In genomic region chr13:45433381-45433790, GRCh38 we compare ENCODE assay signal across 1 cellular context.
TF ChIP-seq lines count a peak whose summit lies in the region.

No MANE protein-coding gene starts in this region.

TF ChIP-seq in WTC11, 78 proteins besides CTCF, POLR2A, EP300 and RAD21 (continued from another document):
- TF ChIP-seq ELF4 (CRISPR knock-in tag; IDR thresholded peaks at IDR 0.05; ENCODE audit: low read depth): no peak
- TF ChIP-seq CDX4 (CRISPR knock-in tag; IDR thresholded peaks at IDR 0.05; ENCODE audit: borderline replicate concordance): no peak
TF ChIP-seq in WTC11: peak in this region for 0.
